8 cellular contexts compared by ENCODE assay signal in the genomic region with DNA sequence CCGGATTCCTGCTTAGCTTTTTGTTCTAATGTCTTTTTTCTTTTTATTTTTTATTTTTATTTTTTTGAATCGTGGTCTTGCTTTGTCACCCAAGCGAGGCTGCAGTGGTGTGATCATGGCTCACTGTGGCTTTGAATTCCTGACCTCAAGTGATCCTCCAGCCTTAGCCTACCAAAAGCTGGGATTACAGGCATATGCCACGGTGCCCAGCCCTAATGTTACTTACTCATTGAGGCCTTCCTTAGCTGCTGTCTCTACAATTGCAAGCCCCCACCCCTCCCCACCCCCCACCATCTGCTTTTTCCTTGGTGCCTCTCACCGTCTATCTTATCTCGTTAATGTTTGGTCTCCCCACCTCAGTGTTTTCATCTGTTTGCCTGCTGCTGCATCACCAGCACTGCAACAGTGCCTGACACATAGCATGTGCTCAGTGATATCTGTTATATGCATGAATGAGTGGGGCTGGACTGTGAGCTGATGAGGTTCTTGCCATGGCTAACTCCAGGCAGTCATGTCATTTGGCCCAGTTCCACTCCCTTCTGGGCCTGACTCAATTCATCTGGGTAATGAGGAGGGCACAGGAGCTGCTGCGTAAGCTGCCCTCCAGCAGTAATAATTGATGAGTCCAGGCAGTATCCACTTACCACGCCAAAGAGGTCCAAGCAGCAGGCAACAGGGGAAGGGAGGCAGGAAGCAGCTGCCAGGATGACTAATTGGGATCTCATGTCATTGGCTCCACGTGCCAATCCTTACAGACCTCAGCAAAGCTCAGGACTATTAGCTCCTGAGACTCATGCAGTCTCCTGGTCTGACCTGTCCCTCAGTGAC. TPM values are rescaled to one million over a fixed set of nuclear protein-coding genes. Genes with fewer than 3 reads are reported as not detected.
DNase-seq lines count a peak whose midpoint lies in the region; ATAC-seq, FAIRE-seq and TF ChIP-seq lines count a peak whose summit lies in the region.

No MANE protein-coding gene starts in this region.

- peaks cover 0 to 7% (median 0%) of the 10 kb centered on the region in 3 donors for H3K4me1 ChIP-seq in pancreas
- H3K4me1 ChIP-seq in MM.1S (ENCODE audit: low read length): no peaks in the 10 kb centered on the region
- no peaks in the 10 kb centered on the region for H3K4me1 ChIP-seq in effector memory CD4-positive, alpha-beta T cell (ENCODE audit: control insufficient read depth, insufficient read depth, low read length, poor library complexity, severe bottlenecking)

- intact Hi-C loops in pancreas (cut with DNase I): no loop called here

- no peaks in the 10 kb centered on the region for H4K20me1 ChIP-seq in MM.1S (ENCODE audit: insufficient read depth, low read length)

- H2AFZ ChIP-seq in MM.1S (ENCODE audit: low read length): no peak overlapping the region

- 68 to 71% methylated on average over 9 of the region's 9 CpGs for WGBS in pancreas, 2 donors

- peak; percentile 97 for DNase-seq in Daoy (ENCODE audit: low read depth)
- DNase-seq in NCI-H226: peak; percentile 95
- peak; percentile 98 for DNase-seq in dermis blood vessel endothelial cell
- peak in 1 of 6 donors; percentile 25 for DNase-seq in pancreas
- DNase-seq in MM.1S: no peak
- DNase-seq in OCI-M1 (lab: John Stamatoyannopoulos, UW): no peak
- no peak for DNase-seq in OCI-M2 (lab: John Stamatoyannopoulos, UW; ENCODE audit: unreplicated experiment)
- no peak for DNase-seq in effector memory CD4-positive, alpha-beta T cell

- no peaks in the 10 kb centered on the region for H3K79me2 ChIP-seq in MM.1S (ENCODE audit: low read length)

- no peaks in the 10 kb centered on the region for H3F3A ChIP-seq in MM.1S (ENCODE audit: insufficient read depth, low read length)

- H3K9me3 ChIP-seq in pancreas: no peaks in the 10 kb centered on the region
- no peaks in the 10 kb centered on the region for H3K9me3 ChIP-seq in MM.1S (replicated peaks; ENCODE audit: insufficient read depth, low read length)
- no peaks in the 10 kb centered on the region for H3K9me3 ChIP-seq in effector memory CD4-positive, alpha-beta T cell (ENCODE audit: control insufficient read depth, low read length)

- H3K4me3 ChIP-seq in pancreas: no peak overlapping the region
- no peak overlapping the region for H3K4me3 ChIP-seq in MM.1S (ENCODE audit: low read length)
- H3K4me3 ChIP-seq in effector memory CD4-positive, alpha-beta T cell (ENCODE audit: insufficient read depth, low read depth, low read length, poor library complexity, severe bottlenecking): no peak overlapping the region

- H3K27me3 ChIP-seq in pancreas (no peaks in the 10 kb centered on the region), MM.1S (replicated peaks; ENCODE audit: insufficient read depth, low read length) (no peaks in the 10 kb centered on the region)
- no peaks in the 10 kb centered on the region for H3K27me3 ChIP-seq in effector memory CD4-positive, alpha-beta T cell (replicated peaks; ENCODE audit: control insufficient read depth, insufficient read depth, low read length, poor library complexity, severe bottlenecking)

- H3K27ac ChIP-seq in pancreas: no peak overlapping the region
- H3K27ac ChIP-seq in MM.1S (ENCODE audit: low read length): no peak overlapping the region
- H3K27ac ChIP-seq in effector memory CD4-positive, alpha-beta T cell (ENCODE audit: insufficient read depth, low read length, poor library complexity, severe bottlenecking): no peak overlapping the region

- TF ChIP-seq CTCF in pancreas (IDR thresholded peaks at IDR 0.05): no peak
- no peak for TF ChIP-seq CTCF in MM.1S (IDR thresholded peaks at IDR 0.05; ENCODE audit: low read length)

- no peak for FAIRE-seq in pancreas (lab: Jason Lieb, UNC)

- H3K4me2 ChIP-seq in MM.1S (ENCODE audit: low read depth, low read length): no peak overlapping the region

- H3K9ac ChIP-seq in MM.1S (ENCODE audit: low read length): no peak overlapping the region

- no peaks in the 10 kb centered on the region for H3K9me2 ChIP-seq in MM.1S (replicated peaks; ENCODE audit: insufficient read depth, low read length)

- H3K36me3 ChIP-seq in pancreas (no peaks in the 10 kb centered on the region), MM.1S (replicated peaks; ENCODE audit: insufficient read depth, low read length) (no peaks in the 10 kb centered on the region)
- no peaks in the 10 kb centered on the region for H3K36me3 ChIP-seq in effector memory CD4-positive, alpha-beta T cell (ENCODE audit: control insufficient read depth, insufficient read depth, low read length)

- peak; percentile 46 to 77 (median 60) for ATAC-seq in pancreas

RNA-seq across cellular contexts. Expression of gene MAT2A, which starts 34.3 kb away (rescaled TPM):
- 55.8 and 63.8 TPM in 2 replicates for total RNA-seq in Daoy (2014; rRNA removed; shearing (Covaris generic))
- total RNA-seq in dermis blood vessel endothelial cell (64.3 and 89.6 TPM in 2 replicates), pancreas (100 to 1,000 TPM; 127 to 447 (median 246) TPM)
- polyA plus RNA-seq in pancreas: 100 to 1,000 TPM; 141 to 246 TPM

RNA-seq across cellular contexts. Expression of gene GGCX, which starts 56.6 kb away (rescaled TPM):
- total RNA-seq in Daoy (2014; rRNA removed; shearing (Covaris generic)): 23.3 and 60.0 TPM in 2 replicates
- total RNA-seq in dermis blood vessel endothelial cell: 57.3 and 58.7 TPM in 2 replicates
- 10 to 100 TPM; 21.7 to 43.4 (median 31.0) TPM for total RNA-seq in pancreas
- polyA plus RNA-seq in pancreas: 10 to 100 TPM; 15.7 to 16.2 TPM

Comparison
In these comparisons a context has a peak if more than half of its experiments do, and no peak if none do; other contexts are left out.
1. DNase-seq: peak in Daoy (single experiment), NCI-H226 (single experiment) and dermis blood vessel endothelial cell (single experiment); none in MM.1S (single experiment), OCI-M1 (single experiment), OCI-M2 (single experiment) and effector memory CD4-positive, alpha-beta T cell (0 of 3).